In genomic region chr2:180937480-180937879, GRCh38 we compare ENCODE assay signal across 8 cellular contexts. TPM values are rescaled to one million over a fixed set of nuclear protein-coding genes. Genes with fewer than 3 reads are reported as not detected.
DNase-seq lines count a peak whose midpoint lies in the region; ATAC-seq and TF ChIP-seq lines count a peak whose summit lies in the region.
"Not testable (repeated sequence)": the region's sequence is repeated elsewhere in the genome, so short reads cannot be mapped to it uniquely, and the experiment has no call there.

No MANE protein-coding gene starts in this region.

- H3K27me3 ChIP-seq in CD4-positive, alpha-beta T cell (ENCODE audit: control insufficient read depth, insufficient read depth, low read length); OCI-LY3 (ENCODE audit: low read depth, low read length): not testable (repeated sequence)

- POLR2A ChIA-PET in CD4-positive, alpha-beta T cell (lab: Charles Lee), result not testable (repeated sequence)

- not testable (repeated sequence) for DNase-seq in CD4-positive, alpha-beta T cell; natural killer cell
- peak; percentile 15 to 21 for DNase-seq in activated T-cell treated with anti-CD3 and anti-CD28 coated beads, Interleukin-2, amount 50 U/mL, for 72 hours

- H3K4me1 ChIP-seq in OCI-LY3 (ENCODE audit: low read length), result peaks cover 16% of the 10 kb centered on the region

- H3K4me2 ChIP-seq in OCI-LY3 (ENCODE audit: low read length), result peak overlapping the region; percentile 20; the same call in 1 of the 2 replicates

- not testable (repeated sequence) for H3K27ac ChIP-seq in CD4-positive, alpha-beta T cell (ENCODE audit: low read depth, low read length)
- peak overlapping the region; percentile 54 for H3K27ac ChIP-seq in OCI-LY3 (ENCODE audit: low read length)

- not testable (repeated sequence) for H3K4me1 Mint-ChIP-seq in CD4-positive, alpha-beta T cell (ENCODE audit: low read depth); natural killer cell
- H3K4me1 Mint-ChIP-seq in activated T-cell treated with anti-CD3 and anti-CD28 coated beads, Interleukin-2, amount 50 U/mL, for 72 hours (ENCODE audit: low read depth), result peaks cover 18% of the 10 kb centered on the region

- peak; percentile 57 for ATAC-seq in CD4-positive, alpha-beta T cell (ENCODE audit: poor library complexity)
- ATAC-seq in GM18873 (IDR thresholded peaks at IDR 0.05; ENCODE audit: low FRiP score, unreplicated experiment) (peak; percentile 81), GM21526 (IDR thresholded peaks at IDR 0.05; ENCODE audit: low FRiP score, unreplicated experiment) (peak; percentile 83), HG02943 (IDR thresholded peaks at IDR 0.05; ENCODE audit: low read depth, unreplicated experiment) (peak; percentile 69), HG03442 (IDR thresholded peaks at IDR 0.05; ENCODE audit: unreplicated experiment) (peak; percentile 85), natural killer cell (peak; percentile 63 to 95 (median 79))
- peak; percentile 76 to 83 for ATAC-seq in activated T-cell treated with anti-CD3 and anti-CD28 coated beads, Interleukin-2, amount 50 U/mL, for 72 hours (replicated peaks in 1 of 2)

- H3K36me3 ChIP-seq in OCI-LY3 (replicated peaks; ENCODE audit: low read depth, low read length), result peaks cover 13% of the 10 kb centered on the region

- H3K4me3 ChIP-seq in OCI-LY3 (ENCODE audit: low read length), result not testable (repeated sequence)

- H3K79me2 ChIP-seq in OCI-LY3 (ENCODE audit: low read length), result not testable (repeated sequence)

- H3K4me3 Mint-ChIP-seq in CD4-positive, alpha-beta T cell, result peak overlapping the region; percentile 16
- peak overlapping the region in 1 of 2 donors; percentile 19 for H3K4me3 Mint-ChIP-seq in activated T-cell treated with anti-CD3 and anti-CD28 coated beads, Interleukin-2, amount 50 U/mL, for 72 hours
- not testable (repeated sequence) for H3K4me3 Mint-ChIP-seq in natural killer cell

- not testable (repeated sequence) for H3K9me3 Mint-ChIP-seq in CD4-positive, alpha-beta T cell; activated T-cell treated with anti-CD3 and anti-CD28 coated beads, Interleukin-2, amount 50 U/mL, for 72 hours; natural killer cell

- CTCF ChIA-PET in CD4-positive, alpha-beta T cell (lab: Charles Lee), result not testable (repeated sequence)

- not testable (repeated sequence) for H3K27ac Mint-ChIP-seq in CD4-positive, alpha-beta T cell; activated T-cell treated with anti-CD3 and anti-CD28 coated beads, Interleukin-2, amount 50 U/mL, for 72 hours
- H3K27ac Mint-ChIP-seq in natural killer cell, result peak overlapping the region in 1 of 2 donors; percentile 54

- not testable (repeated sequence) for H3K36me3 Mint-ChIP-seq in CD4-positive, alpha-beta T cell (ENCODE audit: low read depth); activated T-cell treated with anti-CD3 and anti-CD28 coated beads, Interleukin-2, amount 50 U/mL, for 72 hours (ENCODE audit: insufficient read depth in 2 of 2); natural killer cell

- not testable (repeated sequence) for H4K20me1 ChIP-seq in OCI-LY3 (ENCODE audit: insufficient read depth, low read length)

- H3K9ac ChIP-seq in OCI-LY3 (ENCODE audit: low read length), result not testable (repeated sequence)

- intact Hi-C loops in CD4-positive, alpha-beta T cell (cut with DNase I, micrococcal nuclease); natural killer cell (cut with micrococcal nuclease): not testable (repeated sequence)

- H3K27me3 Mint-ChIP-seq in CD4-positive, alpha-beta T cell, result peaks cover 25% of the 10 kb centered on the region
- not testable (repeated sequence) for H3K27me3 Mint-ChIP-seq in activated T-cell treated with anti-CD3 and anti-CD28 coated beads, Interleukin-2, amount 50 U/mL, for 72 hours (ENCODE audit: low read depth)
- peaks cover 9 to 13% of the 10 kb centered on the region in 2 donors for H3K27me3 Mint-ChIP-seq in natural killer cell (ENCODE audit: low read depth in 2 of 2)

- not testable (repeated sequence) for TF ChIP-seq CTCF in CD4-positive, alpha-beta T cell (IDR thresholded peaks at IDR 0.05); OCI-LY3 (IDR thresholded peaks at IDR 0.05; ENCODE audit: low read depth, low read length); natural killer cell (IDR thresholded peaks at IDR 0.05)

- H2AFZ ChIP-seq in OCI-LY3 (ENCODE audit: low read depth, low read length), result peak overlapping the region; percentile 55; the same call in 1 of the 2 replicates

- not testable (repeated sequence) for H3K9me3 ChIP-seq in CD4-positive, alpha-beta T cell (ENCODE audit: control insufficient read depth, low read length); OCI-LY3 (ENCODE audit: insufficient read depth, low read length)

RNA-seq across cellular contexts. Expression of gene UBE2E3, which starts 42.9 kb away (rescaled TPM):
- 10 to 100 TPM; 20.5 TPM for total RNA-seq in CD4-positive, alpha-beta T cell
- 10 to 100 TPM; 37.8 to 41.4 TPM for total RNA-seq in activated T-cell treated with anti-CD3 and anti-CD28 coated beads, Interleukin-2, amount 50 U/mL, for 72 hours
- 10 to 100 TPM; 48.5 to 59.3 (median 52.6) TPM for total RNA-seq in natural killer cell
